ENCODE assay signal across 1 cellular context in genomic region chr5:9176641-9177040, GRCh38.
TF ChIP-seq lines count a peak whose summit lies in the region.

No MANE protein-coding gene starts in this region.

TF ChIP-seq in SK-N-SH treated with all-trans-retinoic acid at 6 μM for 48 hours, 23 proteins besides CTCF, POLR2A, EP300 and RAD21 (continued from another document):
- TF ChIP-seq, protein P1, sequence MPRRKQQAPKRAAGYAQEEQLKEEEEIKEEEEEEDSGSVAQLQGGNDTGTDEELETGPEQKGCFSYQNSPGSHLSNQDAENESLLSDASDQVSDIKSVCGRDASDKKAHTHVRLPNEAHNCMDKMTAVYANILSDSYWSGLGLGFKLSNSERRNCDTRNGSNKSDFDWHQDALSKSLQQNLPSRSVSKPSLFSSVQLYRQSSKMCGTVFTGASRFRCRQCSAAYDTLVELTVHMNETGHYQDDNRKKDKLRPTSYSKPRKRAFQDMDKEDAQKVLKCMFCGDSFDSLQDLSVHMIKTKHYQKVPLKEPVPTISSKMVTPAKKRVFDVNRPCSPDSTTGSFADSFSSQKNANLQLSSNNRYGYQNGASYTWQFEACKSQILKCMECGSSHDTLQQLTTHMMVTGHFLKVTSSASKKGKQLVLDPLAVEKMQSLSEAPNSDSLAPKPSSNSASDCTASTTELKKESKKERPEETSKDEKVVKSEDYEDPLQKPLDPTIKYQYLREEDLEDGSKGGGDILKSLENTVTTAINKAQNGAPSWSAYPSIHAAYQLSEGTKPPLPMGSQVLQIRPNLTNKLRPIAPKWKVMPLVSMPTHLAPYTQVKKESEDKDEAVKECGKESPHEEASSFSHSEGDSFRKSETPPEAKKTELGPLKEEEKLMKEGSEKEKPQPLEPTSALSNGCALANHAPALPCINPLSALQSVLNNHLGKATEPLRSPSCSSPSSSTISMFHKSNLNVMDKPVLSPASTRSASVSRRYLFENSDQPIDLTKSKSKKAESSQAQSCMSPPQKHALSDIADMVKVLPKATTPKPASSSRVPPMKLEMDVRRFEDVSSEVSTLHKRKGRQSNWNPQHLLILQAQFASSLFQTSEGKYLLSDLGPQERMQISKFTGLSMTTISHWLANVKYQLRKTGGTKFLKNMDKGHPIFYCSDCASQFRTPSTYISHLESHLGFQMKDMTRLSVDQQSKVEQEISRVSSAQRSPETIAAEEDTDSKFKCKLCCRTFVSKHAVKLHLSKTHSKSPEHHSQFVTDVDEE (CRISPR knock-in tag; IDR thresholded peaks at IDR 0.05), result no peak
- no peak for TF ChIP-seq ZNF565 (CRISPR knock-in tag; conservative IDR thresholded peaks at IDR 0.05; ENCODE audit: low read depth)
- TF ChIP-seq RARB (CRISPR knock-in tag; IDR thresholded peaks at IDR 0.05), result no peak
- no peak for TF ChIP-seq ARNTL (CRISPR knock-in tag; IDR thresholded peaks at IDR 0.05; ENCODE audit: borderline replicate concordance, low read depth)
- no peak for TF ChIP-seq OSR1 (CRISPR knock-in tag; IDR thresholded peaks at IDR 0.05)
- TF ChIP-seq TOX (CRISPR knock-in tag; IDR thresholded peaks at IDR 0.05; ENCODE audit: borderline replicate concordance), result no peak
- TF ChIP-seq BACH2 (CRISPR knock-in tag; IDR thresholded peaks at IDR 0.05; ENCODE audit: borderline replicate concordance), result no peak
- TF ChIP-seq ZNF8 (CRISPR knock-in tag; IDR thresholded peaks at IDR 0.05), result no peak
- TF ChIP-seq PPARA (CRISPR knock-in tag; IDR thresholded peaks at IDR 0.05; ENCODE audit: borderline replicate concordance), result no peak
- no peak for TF ChIP-seq TCF4 (CRISPR knock-in tag; IDR thresholded peaks at IDR 0.05; ENCODE audit: borderline replicate concordance)
- TF ChIP-seq CSDC2 (CRISPR knock-in tag; IDR thresholded peaks at IDR 0.05), result no peak
TF ChIP-seq in SK-N-SH treated with all-trans-retinoic acid at 6 μM for 48 hours: peak in this region for 0.
